In genomic region chr17:38510424-38511125, GRCh38 we compare ENCODE assay signal across 11 cellular contexts.
DNase-seq lines count a peak whose midpoint lies in the region; ATAC-seq and TF ChIP-seq lines count a peak whose summit lies in the region.
"Had no signal": no experiment of that assay in that cellular context is flagged by ENCODE, and none has a peak within 500 bp of the region (broad histone marks: within the 10 kb centered on the region; RNA-seq: fewer than 3 reads in every experiment).

No MANE protein-coding gene starts in this region.

- no peak for ATAC-seq in activated B cell treated with CpG ODN at 0.5 μM for 24 hours (ENCODE audit: low read depth)
- ATAC-seq in stimulated activated effector memory CD8-positive, alpha-beta T cell treated with anti-CD3 and anti-CD28 coated beads, Interleukin-12 subunit alpha, Interleukin-12 subunit beta, amount 100 ng/mL, for 72 hours: peak; percentile 33
- no peak for ATAC-seq in HG02642 (IDR thresholded peaks at IDR 0.05; ENCODE audit: poor library complexity, unreplicated experiment)

- peaks cover 10% of the 10 kb centered on the region for H3K36me3 ChIP-seq in iPS-18a (ENCODE audit: control insufficient read depth, low read depth, low read length)
- H3K36me3 ChIP-seq: neutrophil had no signal

- H3K27ac ChIP-seq in iPS-18a (ENCODE audit: low read length): no peak overlapping the region
- H3K27ac ChIP-seq: neutrophil had no signal

- intact Hi-C loops in activated B cell treated with CpG ODN at 0.5 μM for 24 hours (cut with micrococcal nuclease): no loop called here

- POLR2A ChIA-PET in activated B cell treated with CpG ODN at 0.5 μM for 24 hours (lab: Charles Lee): no interaction called here

- H3K27me3 Mint-ChIP-seq in activated B cell treated with CpG ODN at 0.5 μM for 24 hours: peaks cover 42% of the 10 kb centered on the region

- no peaks in the 10 kb centered on the region for H3K9me3 ChIP-seq in iPS-18a (ENCODE audit: control insufficient read depth, low read depth, low read length)
- H3K9me3 ChIP-seq: neutrophil had no signal

- H3K9ac ChIP-seq in iPS-18a (ENCODE audit: low read length): no peak overlapping the region

- H3K4me1 ChIP-seq in iPS-18a (ENCODE audit: control insufficient read depth, low read depth, low read length): peaks cover 19% of the 10 kb centered on the region

- no peak overlapping the region for H3K27ac Mint-ChIP-seq in activated B cell treated with CpG ODN at 0.5 μM for 24 hours
- H3K27ac Mint-ChIP-seq in stimulated activated effector memory CD8-positive, alpha-beta T cell treated with anti-CD3 and anti-CD28 coated beads, Interleukin-12 subunit alpha, Interleukin-12 subunit beta, amount 100 ng/mL, for 72 hours: no peak overlapping the region

- no peak for TF ChIP-seq CTCF in activated B cell treated with CpG ODN at 0.5 μM for 24 hours (IDR thresholded peaks at IDR 0.05)

- no peaks in the 10 kb centered on the region for H3K9me3 Mint-ChIP-seq in activated B cell treated with CpG ODN at 0.5 μM for 24 hours
- no peaks in the 10 kb centered on the region for H3K9me3 Mint-ChIP-seq in stimulated activated effector memory CD8-positive, alpha-beta T cell treated with anti-CD3 and anti-CD28 coated beads, Interleukin-12 subunit alpha, Interleukin-12 subunit beta, amount 100 ng/mL, for 72 hours
- H3K9me3 Mint-ChIP-seq: central memory CD8-positive, alpha-beta T cell had no signal

- peaks cover 30% of the 10 kb centered on the region for H3K27me3 ChIP-seq in iPS-18a (ENCODE audit: control insufficient read depth, insufficient read depth, low read length)

- peak overlapping the region; percentile 11 for H3K4me3 Mint-ChIP-seq in activated B cell treated with CpG ODN at 0.5 μM for 24 hours
- H3K4me3 Mint-ChIP-seq in stimulated activated effector memory CD8-positive, alpha-beta T cell treated with anti-CD3 and anti-CD28 coated beads, Interleukin-12 subunit alpha, Interleukin-12 subunit beta, amount 100 ng/mL, for 72 hours: peak overlapping the region; percentile 34

- H3K4me3 ChIP-seq in iPS-18a (ENCODE audit: low read length): peak overlapping the region; percentile 43

- DNase-seq in NCI-H510A (lab: John Stamatoyannopoulos, UW) (peak; percentile 49), NCI-H510A treated with DMSO at 0.1 percent for 48 hours (lab: John Stamatoyannopoulos, UW) (no peak), activated B cell treated with CpG ODN at 0.5 μM for 24 hours (no peak), NCI-H187 (lab: John Stamatoyannopoulos, UW) (no peak)
- no peak for DNase-seq in stimulated activated effector memory CD8-positive, alpha-beta T cell treated with anti-CD3 and anti-CD28 coated beads, Interleukin-12 subunit alpha, Interleukin-12 subunit beta, amount 100 ng/mL, for 72 hours (ENCODE audit: low spot score in 2 of 2)
- no peak for DNase-seq in stimulated activated CD8-positive, alpha-beta memory T cell treated with anti-CD3 and anti-CD28 coated beads, Interleukin-4, amount 100 ng/mL, for 48 hours
- DNase-seq: SHP77 treated with DMSO at 0.1 percent for 48 hours had no signal

- no peaks in the 10 kb centered on the region for H3K36me3 Mint-ChIP-seq in activated B cell treated with CpG ODN at 0.5 μM for 24 hours (ENCODE audit: low read depth)
- peaks cover 11% of the 10 kb centered on the region for H3K36me3 Mint-ChIP-seq in stimulated activated effector memory CD8-positive, alpha-beta T cell treated with anti-CD3 and anti-CD28 coated beads, Interleukin-12 subunit alpha, Interleukin-12 subunit beta, amount 100 ng/mL, for 72 hours

- CTCF ChIA-PET in activated B cell treated with CpG ODN at 0.5 μM for 24 hours (lab: Charles Lee): no interaction called here

- peaks cover 7% of the 10 kb centered on the region for H3K4me1 Mint-ChIP-seq in activated B cell treated with CpG ODN at 0.5 μM for 24 hours
- H3K4me1 Mint-ChIP-seq in stimulated activated effector memory CD8-positive, alpha-beta T cell treated with anti-CD3 and anti-CD28 coated beads, Interleukin-12 subunit alpha, Interleukin-12 subunit beta, amount 100 ng/mL, for 72 hours: peaks cover 12% of the 10 kb centered on the region
